17 cellular contexts compared by ENCODE assay signal in the genomic region with DNA sequence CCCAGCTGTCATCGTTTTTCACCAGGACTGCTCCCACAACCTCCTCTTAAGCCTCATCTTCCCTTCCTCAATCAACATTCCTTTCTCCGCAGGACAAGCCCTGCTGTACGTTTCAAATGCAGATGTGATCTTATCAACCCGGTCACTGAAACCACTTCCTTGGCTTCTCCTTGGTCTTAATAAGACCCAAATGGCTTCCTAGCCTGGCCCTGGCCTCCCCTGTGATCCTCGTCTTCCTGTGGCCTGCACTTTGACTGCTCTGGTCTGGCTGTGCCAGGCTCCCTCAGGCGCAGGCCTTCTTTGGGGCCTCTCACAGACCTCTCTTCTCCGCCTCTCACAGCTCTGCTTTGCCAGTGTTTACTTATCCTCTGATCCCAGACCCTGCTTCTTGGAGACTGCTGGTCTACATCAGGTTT. TPM values are rescaled to one million over a fixed set of nuclear protein-coding genes. Genes with fewer than 3 reads are reported as not detected.
DNase-seq lines count a peak whose midpoint lies in the region; ATAC-seq and TF ChIP-seq lines count a peak whose summit lies in the region.
"Had no signal": no experiment of that assay in that cellular context is flagged by ENCODE, and none has a peak within 500 bp of the region (broad histone marks: within the 10 kb centered on the region; RNA-seq: fewer than 3 reads in every experiment).

No MANE protein-coding gene starts in this region.

- DNase-seq in OCI-M1 (lab: John Stamatoyannopoulos, UW): peak; percentile 9
- DNase-seq in central memory CD8-positive, alpha-beta T cell (ENCODE audit: low spot score in 2 of 2): no peak
- DNase-seq in left kidney (ENCODE audit: low read depth, low spot score): peak; percentile 33
- no peak for DNase-seq in smooth muscle cell (lab: John Stamatoyannopoulos, UW; ENCODE audit: unreplicated experiment)
- DNase-seq in aorta: no peak
- no peak for DNase-seq in MV-4-11 (lab: John Stamatoyannopoulos, UW)
- DNase-seq: activated CD8-positive, alpha-beta T cell treated with anti-CD3 and anti-CD28 coated beads for 36 hours; anterior cingulate cortex; DMS153; hippocampal formation; NCI-H1105; stimulated activated naive CD4-positive, alpha-beta T cell had no signal

- peaks cover 26% of the 10 kb centered on the region for H3K4me1 ChIP-seq in smooth muscle cell (ENCODE audit: low read depth)
- peaks cover 0 to 3% of the 10 kb centered on the region in 2 donors for H3K4me1 ChIP-seq in aorta (ENCODE audit: control insufficient read depth in 1 of 2, insufficient read depth in 2 of 2, low read length in 2 of 2)
- H3K4me1 ChIP-seq: vagina had no signal

- ATAC-seq in central memory CD8-positive, alpha-beta T cell (replicated peaks; ENCODE audit: extremely low read depth, poor library complexity, severe bottlenecking): no peak
- ATAC-seq in aorta (ENCODE audit: low FRiP score): no peak
- no peak for ATAC-seq in GM19455 (IDR thresholded peaks at IDR 0.05; ENCODE audit: unreplicated experiment)
- ATAC-seq: activated CD8-positive, alpha-beta T cell treated with anti-CD3 and anti-CD28 coated beads for 36 hours; esophagus mucosa had no signal

- H3K27ac Mint-ChIP-seq in central memory CD8-positive, alpha-beta T cell (ENCODE audit: low read depth): peak overlapping the region; percentile 29
- H3K27ac Mint-ChIP-seq: activated CD8-positive, alpha-beta T cell treated with anti-CD3 and anti-CD28 coated beads for 36 hours; dendritic cell treated with granulocyte-macrophage colony-stimulating factor and Interleukin-4, amounts not matched to agents 40 ng/mL and 50 ng/mL, for 4 days had no signal

- TF ChIP-seq CTCF in smooth muscle cell (IDR thresholded peaks at IDR 0.05; ENCODE audit: borderline replicate concordance, insufficient read depth, poor library complexity, severe bottlenecking): no peak

- H3K27me3 Mint-ChIP-seq in central memory CD8-positive, alpha-beta T cell: no peaks in the 10 kb centered on the region
- H3K27me3 Mint-ChIP-seq: activated CD8-positive, alpha-beta T cell treated with anti-CD3 and anti-CD28 coated beads for 36 hours had no signal

- H4K20me1 ChIP-seq in smooth muscle cell (ENCODE audit: low read depth): no peaks in the 10 kb centered on the region
- H4K20me1 ChIP-seq: BLaER1 had no signal

- peak overlapping the region; percentile 33 for H3K9ac ChIP-seq in smooth muscle cell (ENCODE audit: low read depth)
- H3K9ac ChIP-seq: BLaER1 had no signal

- H3F3A ChIP-seq in smooth muscle cell (ENCODE audit: low read depth): peaks cover 55% of the 10 kb centered on the region

- H3K27me3 ChIP-seq in smooth muscle cell (ENCODE audit: low read depth) (no peaks in the 10 kb centered on the region), aorta (ENCODE audit: control insufficient read depth in 1 of 2, insufficient read depth in 2 of 2, low read length in 1 of 2) (no peaks in the 10 kb centered on the region)
- H3K27me3 ChIP-seq: BLaER1, vagina had no signal

- no peaks in the 10 kb centered on the region for H3K79me2 ChIP-seq in smooth muscle cell (ENCODE audit: low read depth)

- peaks cover 5% of the 10 kb centered on the region for H3K9me3 Mint-ChIP-seq in central memory CD8-positive, alpha-beta T cell

- H3K36me3 ChIP-seq in smooth muscle cell (ENCODE audit: low read depth): no peaks in the 10 kb centered on the region
- H3K36me3 ChIP-seq in aorta (ENCODE audit: control insufficient read depth in 1 of 2, insufficient read depth in 2 of 2, low read length in 1 of 2): no peaks in the 10 kb centered on the region
- H3K36me3 ChIP-seq: BLaER1, vagina had no signal

- H3K36me3 Mint-ChIP-seq in central memory CD8-positive, alpha-beta T cell (ENCODE audit: insufficient read depth): peaks cover 9% of the 10 kb centered on the region

- H3K4me2 ChIP-seq in smooth muscle cell: peak overlapping the region; percentile 63
- H3K4me2 ChIP-seq: BLaER1 had no signal

- H2AFZ ChIP-seq in smooth muscle cell (ENCODE audit: low read depth): peak overlapping the region; percentile 88

- H3K4me1 Mint-ChIP-seq in central memory CD8-positive, alpha-beta T cell: peaks cover 8% of the 10 kb centered on the region

- H3K4me3 ChIP-seq in smooth muscle cell: no peak overlapping the region
- no peak overlapping the region for H3K4me3 ChIP-seq in aorta (ENCODE audit: low read length in 2 of 2)
- H3K4me3 ChIP-seq: BLaER1, vagina had no signal

- intact Hi-C loops in aorta (cut with DNase I): loop anchor here (5.0 to 10.0 kb wide), 3 partner anchors 67 to 430 kb away; a partner anchor contains a TSS

- H3K27ac ChIP-seq in smooth muscle cell (ENCODE audit: low read depth) (peak overlapping the region; percentile 86), aorta (ENCODE audit: low read depth in 1 of 2, low read length in 2 of 2) (peak overlapping the region in 1 of 2 donors; percentile 29)
- H3K27ac ChIP-seq: BLaER1, vagina had no signal

- H3K4me3 Mint-ChIP-seq in central memory CD8-positive, alpha-beta T cell: no peak overlapping the region
- H3K4me3 Mint-ChIP-seq: activated CD8-positive, alpha-beta T cell treated with anti-CD3 and anti-CD28 coated beads for 36 hours; dendritic cell treated with granulocyte-macrophage colony-stimulating factor and Interleukin-4, amounts not matched to agents 40 ng/mL and 50 ng/mL, for 4 days had no signal

- H3K9me3 ChIP-seq in smooth muscle cell (replicated peaks; ENCODE audit: low read depth) (no peaks in the 10 kb centered on the region), aorta (ENCODE audit: control insufficient read depth, low read length) (no peaks in the 10 kb centered on the region)
- H3K9me3 ChIP-seq: vagina had no signal

- 4% methylated on average over 7 of the region's 7 CpGs for WGBS in smooth muscle cell (ENCODE audit: low lambda C conversion rate)
- 76 to 80% methylated on average over 7 of the region's 7 CpGs for WGBS in aorta, 2 donors

RNA-seq across cellular contexts. Expression of a gene that starts 4.7 kb away (rescaled TPM):
- total RNA-seq in smooth muscle cell: 24.2 and 28.3 TPM in 2 replicates
- 9.1 and 11.0 TPM in 2 replicates for polyA plus RNA-seq in smooth muscle cell
- 10 to 100 TPM; 17.5 to 20.1 TPM for total RNA-seq in aorta
- 1 to 10 TPM; 3.1 to 5.2 TPM for polyA plus RNA-seq in aorta

Comparison
In these comparisons a context has a peak if more than half of its experiments do, and no peak if none do; other contexts are left out.
1. DNase-seq: peak in OCI-M1 (single experiment) and left kidney (single experiment); none in central memory CD8-positive, alpha-beta T cell (0 of 2), smooth muscle cell (single experiment), aorta (0 of 2) and MV-4-11 (single experiment).